ENCODE assay signal across 8 cellular contexts in genomic region chr5:150412319-150413175, GRCh38. TPM values are rescaled to one million over a fixed set of nuclear protein-coding genes. Genes with fewer than 3 reads are reported as not detected.
DNase-seq lines count a peak whose midpoint lies in the region; ATAC-seq and TF ChIP-seq lines count a peak whose summit lies in the region.

TSS of gene CD74 (minus strand) at chr5:150412910. CDS start at chr5:150412749, 161 bp downstream.

- POLR2A ChIA-PET in activated CD8-positive, alpha-beta memory T cell treated with anti-CD3 and anti-CD28 coated beads for 36 hours (lab: Charles Lee), result interaction anchor here (1.1 to 2.0 kb wide), 6 partner anchors 10 to 73 kb away, joined by 4 to 11 read pairs (median 4); partner anchors contain the start of gene RPS14

- H3K9me3 ChIP-seq in endocrine pancreas (ENCODE audit: control insufficient read depth, low read length) (no peaks in the 10 kb centered on the region), mononuclear cell (ENCODE audit: low read depth, low read length) (no peaks in the 10 kb centered on the region)

- in situ Hi-C loops in G401 (cut with HindIII; ENCODE audit: low sequenced_read_pairs), result no loop called here

- peak within 1 kb of the TSS; percentile 82 for H3K4me2 ChIP-seq in GM23338

- peak within 1 kb of the TSS; percentile 96 for H2AFZ ChIP-seq in GM23338

- peak in 1 of 2 experiments; percentile 42; a peak in 2 of 4 replicates for TF ChIP-seq CTCF in GM23338 (conservative IDR thresholded peaks at IDR 0.05; ENCODE audit: low read depth in 2 of 2)

- peak within 1 kb of the TSS; percentile 89 for H3K27ac ChIP-seq in GM23338 (ENCODE audit: low read depth)

- H3K9ac ChIP-seq in endocrine pancreas (ENCODE audit: control insufficient read depth, insufficient read depth, low read length), result peak within 1 kb of the TSS; percentile 54

- H3K9me3 Mint-ChIP-seq in GM23338, result no peaks in the 10 kb centered on the region; the same call in 2 of the 3 replicates

- H4K20me1 ChIP-seq in GM23338 (replicated peaks; ENCODE audit: insufficient read depth), result no peaks in the 10 kb centered on the region

- H3K27me3 Mint-ChIP-seq in GM23338 (ENCODE audit: insufficient read depth, low read depth, poor library complexity), result peaks cover 3% of the 10 kb centered on the region

- H3K36me3 Mint-ChIP-seq in GM23338 (ENCODE audit: low read depth), result no peaks in the 10 kb centered on the region

- H3F3A ChIP-seq in GM23338 (replicated peaks; ENCODE audit: low read depth), result peaks cover 16% of the 10 kb centered on the region; the same call in 1 of the 2 replicates

- no peaks in the 10 kb centered on the region for H3K36me3 ChIP-seq in GM23338 (ENCODE audit: insufficient read depth)
- H3K36me3 ChIP-seq in endocrine pancreas (ENCODE audit: control insufficient read depth, insufficient read depth, low read length), result no peaks in the 10 kb centered on the region

- H3K27me3 ChIP-seq in GM23338 (ENCODE audit: insufficient read depth) (no peaks in the 10 kb centered on the region), endocrine pancreas (ENCODE audit: control insufficient read depth, insufficient read depth, low read length) (no peaks in the 10 kb centered on the region), mononuclear cell (ENCODE audit: insufficient read depth, low read length) (no peaks in the 10 kb centered on the region)

- no peaks in the 10 kb centered on the region for H3K79me2 ChIP-seq in GM23338 (replicated peaks; ENCODE audit: insufficient read depth)

- H3K4me1 ChIP-seq in GM23338 (ENCODE audit: insufficient read depth), result peaks cover 35% of the 10 kb centered on the region
- H3K4me1 ChIP-seq in endocrine pancreas (ENCODE audit: control insufficient read depth, insufficient read depth, low read length), result no peaks in the 10 kb centered on the region
- peaks cover 68% of the 10 kb centered on the region for H3K4me1 ChIP-seq in mononuclear cell (ENCODE audit: insufficient read depth, low read length)

- CTCF ChIA-PET in activated CD8-positive, alpha-beta memory T cell treated with anti-CD3 and anti-CD28 coated beads for 36 hours (lab: Charles Lee), result interaction anchor here (0.6 to 5.1 kb wide), 3 partner anchors 22 to 47 kb away, joined by 3 to 29 read pairs (median 3); no protein-coding TSS in a partner anchor

- peak; percentile 58 for DNase-seq in G401 (ENCODE audit: low spot score)
- peak; percentile 87 for DNase-seq in GM23338 (ENCODE audit: low spot score)
- peak; percentile 15 for DNase-seq in NCI-H2196 treated with DMSO at 0.1 percent for 48 hours (lab: John Stamatoyannopoulos, UW; ENCODE audit: unreplicated experiment)
- peak; percentile 89 for DNase-seq in stimulated activated CD8-positive, alpha-beta memory T cell treated with anti-CD3 and anti-CD28 coated beads, Interleukin-4, amount 100 ng/mL, for 48 hours
- no peak for DNase-seq in NCI-H2107 (lab: John Stamatoyannopoulos, UW)

- peak; percentile 58 for ATAC-seq in GM23338

- H3K4me3 ChIP-seq in GM23338 (peak within 1 kb of the TSS; percentile 61), endocrine pancreas (ENCODE audit: control insufficient read depth, insufficient read depth, low read length) (peak within 1 kb of the TSS; percentile 31), mononuclear cell (ENCODE audit: low read length) (peak within 1 kb of the TSS; percentile 97)

- H3K4me3 Mint-ChIP-seq in GM23338, result peak within 1 kb of the TSS; percentile 81

- H3K4me1 Mint-ChIP-seq in GM23338, result peaks cover 41% of the 10 kb centered on the region

- peak within 1 kb of the TSS; percentile 94 for H3K27ac Mint-ChIP-seq in GM23338

- H3K9me2 ChIP-seq in GM23338 (ENCODE audit: insufficient read depth), result no peaks in the 10 kb centered on the region

TF ChIP-seq in GM23338, 12 proteins besides CTCF, POLR2A, EP300 and RAD21:
- peak; percentile 93 for TF ChIP-seq CREB1 (CRISPR knock-in tag; IDR thresholded peaks at IDR 0.05; ENCODE audit: low read depth)
- no peak for TF ChIP-seq EZH2 (IDR thresholded peaks at IDR 0.05; ENCODE audit: low read depth, unreplicated experiment)
- TF ChIP-seq POLR2AphosphoS5 (IDR thresholded peaks at IDR 0.05; ENCODE audit: low read depth), result peak; percentile 59
- no peak for TF ChIP-seq ZNF331 (CRISPR knock-in tag; IDR thresholded peaks at IDR 0.05; ENCODE audit: low read depth)

RNA-seq across cellular contexts. Expression of gene CD74, which starts in this region (rescaled TPM):
- total RNA-seq in G401 (2014; rRNA removed; shearing (Covaris generic)), result 118 and 123 TPM in 2 replicates
- total RNA-seq in GM23338 (2014; rRNA removed; shearing (Covaris generic)), result 49.8 and 54.8 TPM in 2 replicates
- polyA plus RNA-seq in GM23338 (2016; fragmentation: Nextera tagmentation; extraction: Ambion mirVana), result 98.4 and 105 TPM in 2 replicates
- total RNA-seq in activated CD8-positive, alpha-beta memory T cell treated with anti-CD3 and anti-CD28 coated beads for 36 hours, result 100 to 1,000 TPM; 253 to 265 TPM
- 2,135 TPM for total RNA-seq in mononuclear cell

Comparison
In these comparisons a context has a peak if more than half of its experiments do, and no peak if none do; other contexts are left out.
1. H3K4me3 ChIP-seq: peak in every context shown above with its lines; median percentile 97 in mononuclear cell; 61 in GM23338; 31 in endocrine pancreas.